In genomic region chrX:97616883-97617510, GRCh38 we compare ENCODE assay signal across 1 cellular context.
TF ChIP-seq lines count a peak whose summit lies in the region.

No MANE protein-coding gene starts in this region.

TF ChIP-seq in SK-N-SH treated with all-trans-retinoic acid at 6 μM for 48 hours, 23 proteins besides CTCF, POLR2A, EP300 and RAD21 (continued from another document):
- TF ChIP-seq CREB5 (CRISPR knock-in tag; IDR thresholded peaks at IDR 0.05; ENCODE audit: low read depth) (no peak), ZNF565 (CRISPR knock-in tag; conservative IDR thresholded peaks at IDR 0.05; ENCODE audit: low read depth) (no peak), ZFP3 (CRISPR knock-in tag; IDR thresholded peaks at IDR 0.05) (no peak), PPARA (CRISPR knock-in tag; IDR thresholded peaks at IDR 0.05; ENCODE audit: borderline replicate concordance) (no peak), GLIS3 (CRISPR knock-in tag; IDR thresholded peaks at IDR 0.05) (no peak), ARNTL (CRISPR knock-in tag; IDR thresholded peaks at IDR 0.05; ENCODE audit: borderline replicate concordance, low read depth) (no peak), ZC3H10 (CRISPR knock-in tag; IDR thresholded peaks at IDR 0.05) (no peak), ZNF70 (CRISPR knock-in tag; IDR thresholded peaks at IDR 0.05) (no peak), BACH2 (CRISPR knock-in tag; IDR thresholded peaks at IDR 0.05; ENCODE audit: borderline replicate concordance) (no peak), OSR1 (CRISPR knock-in tag; IDR thresholded peaks at IDR 0.05) (no peak), ESRRG (CRISPR knock-in tag; IDR thresholded peaks at IDR 0.05) (no peak), TOX (CRISPR knock-in tag; IDR thresholded peaks at IDR 0.05; ENCODE audit: borderline replicate concordance) (no peak), POU6F1 (CRISPR knock-in tag; IDR thresholded peaks at IDR 0.05; ENCODE audit: borderline replicate concordance, low read depth) (no peak), TCF4 (CRISPR knock-in tag; IDR thresholded peaks at IDR 0.05; ENCODE audit: borderline replicate concordance) (no peak), ZFP30 (CRISPR knock-in tag; IDR thresholded peaks at IDR 0.05) (no peak)
TF ChIP-seq in SK-N-SH treated with all-trans-retinoic acid at 6 μM for 48 hours: peak in this region for 0.
